In the genomic region with DNA sequence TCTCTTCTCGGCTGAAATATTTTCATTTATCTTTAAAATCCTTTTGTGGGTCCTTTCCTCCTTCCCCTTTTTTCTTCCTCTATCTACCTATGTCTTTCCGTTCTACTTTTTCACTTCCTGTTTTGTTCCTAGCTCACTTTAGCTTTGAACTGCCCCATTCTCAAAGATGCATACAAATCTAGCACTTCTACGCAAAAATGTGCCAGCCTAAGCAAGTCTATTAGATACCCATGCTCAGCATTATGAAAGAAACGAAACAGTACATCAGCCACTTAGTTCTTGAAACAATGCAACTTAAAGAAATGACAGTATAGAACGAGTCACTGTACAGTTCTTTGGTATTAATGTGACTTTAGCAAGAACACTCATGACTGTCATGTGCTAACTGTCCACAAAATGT, we compare ENCODE assay signal across 10 cellular contexts. TPM values are rescaled to one million over a fixed set of nuclear protein-coding genes. Genes with fewer than 3 reads are reported as not detected.
DNase-seq lines count a peak whose midpoint lies in the region; ATAC-seq and TF ChIP-seq lines count a peak whose summit lies in the region.
"Had no signal": no experiment of that assay in that cellular context is flagged by ENCODE, and none has a peak within 500 bp of the region (broad histone marks: within the 10 kb centered on the region; RNA-seq: fewer than 3 reads in every experiment).

No MANE protein-coding gene starts in this region.

- DNase-seq in Karpas-422 (peak; percentile 85), naive B cell (peak; percentile 80), NCI-H1048 (lab: John Stamatoyannopoulos, UW) (no peak), psoas muscle (no peak)
- DNase-seq in effector memory CD4-positive, alpha-beta T cell: no peak
- no peak for DNase-seq in activated CD4-positive, alpha-beta T cell treated with anti-CD3 and anti-CD28 coated beads, Interleukin-2, amount 10 ng/mL, durations not matched to agents 7 days and 5 days
- DNase-seq: naive thymus-derived CD8-positive, alpha-beta T cell had no signal

- no peaks in the 10 kb centered on the region for H3K9me2 ChIP-seq in Karpas-422 (replicated peaks; ENCODE audit: insufficient read depth, low read length)

- H3K27ac ChIP-seq in Karpas-422 (ENCODE audit: low read length) (peak overlapping the region; percentile 87), psoas muscle (no peak overlapping the region)
- no peak overlapping the region for H3K27ac ChIP-seq in effector memory CD4-positive, alpha-beta T cell (ENCODE audit: insufficient read depth, low read length, poor library complexity, severe bottlenecking)

- H4K20me1 ChIP-seq in Karpas-422 (ENCODE audit: insufficient read depth, low read depth, low read length): no peaks in the 10 kb centered on the region

- TF ChIP-seq CTCF in psoas muscle (IDR thresholded peaks at IDR 0.05): no peak

- peak overlapping the region; percentile 78 for H2AFZ ChIP-seq in Karpas-422 (ENCODE audit: low read length)

- no peak overlapping the region for H3K9ac ChIP-seq in Karpas-422 (ENCODE audit: low read length)

- H3K27ac Mint-ChIP-seq in naive B cell: peak overlapping the region in 5 of 6 donors; percentile 0 to 51 (median 12)
- no peak overlapping the region for H3K27ac Mint-ChIP-seq in activated CD4-positive, alpha-beta T cell treated with anti-CD3 and anti-CD28 coated beads, Interleukin-2, amount 10 ng/mL, durations not matched to agents 7 days and 5 days
- H3K27ac Mint-ChIP-seq: activated T-helper 1 cell treated with anti-CD3 and anti-CD28 coated beads, Interleukin-12 subunit alpha, Interleukin-12 subunit beta, Interleukin-2, Interleukin-4 antibody, amounts not matched to agents 30 ng/mL and 10 ng/mL and 1 ng/mL, durations not matched to agents 14 hours and 24 hours and 36 hours had no signal

- no peaks in the 10 kb centered on the region for H3K27me3 Mint-ChIP-seq in naive B cell
- H3K27me3 Mint-ChIP-seq in activated CD4-positive, alpha-beta T cell treated with anti-CD3 and anti-CD28 coated beads, Interleukin-2, amount 10 ng/mL, durations not matched to agents 7 days and 5 days: no peaks in the 10 kb centered on the region

- H3K79me2 ChIP-seq in Karpas-422 (ENCODE audit: low read length): no peaks in the 10 kb centered on the region

- peak overlapping the region; percentile 7 to 53 (median 32) for H3K4me3 Mint-ChIP-seq in naive B cell
- no peak overlapping the region for H3K4me3 Mint-ChIP-seq in activated CD4-positive, alpha-beta T cell treated with anti-CD3 and anti-CD28 coated beads, Interleukin-2, amount 10 ng/mL, durations not matched to agents 7 days and 5 days
- H3K4me3 Mint-ChIP-seq: activated T-helper 1 cell treated with anti-CD3 and anti-CD28 coated beads, Interleukin-12 subunit alpha, Interleukin-12 subunit beta, Interleukin-2, Interleukin-4 antibody, amounts not matched to agents 30 ng/mL and 10 ng/mL and 1 ng/mL, durations not matched to agents 14 hours and 24 hours and 36 hours had no signal

- intact Hi-C loops in psoas muscle (cut with DNase I): no loop called here

- H3K27me3 ChIP-seq in Karpas-422 (ENCODE audit: low read length) (no peaks in the 10 kb centered on the region), psoas muscle (ENCODE audit: insufficient read depth in 3 of 3, low read length in 2 of 3) (peaks cover 0 to 2% (median 0%) of the 10 kb centered on the region in 3 donors)
- H3K27me3 ChIP-seq in effector memory CD4-positive, alpha-beta T cell (replicated peaks; ENCODE audit: control insufficient read depth, insufficient read depth, low read length, poor library complexity, severe bottlenecking): no peaks in the 10 kb centered on the region

- POLR2A ChIA-PET in activated CD4-positive, alpha-beta T cell treated with anti-CD3 and anti-CD28 coated beads, Interleukin-2, amount 10 ng/mL, durations not matched to agents 7 days and 5 days (lab: Charles Lee): no interaction called here

- peaks cover 25% of the 10 kb centered on the region for H3K4me1 ChIP-seq in Karpas-422 (ENCODE audit: low read length)
- H3K4me1 ChIP-seq in effector memory CD4-positive, alpha-beta T cell (ENCODE audit: control insufficient read depth, insufficient read depth, low read length, poor library complexity, severe bottlenecking): no peaks in the 10 kb centered on the region
- H3K4me1 ChIP-seq in psoas muscle: no peaks in the 10 kb centered on the region

- 0 out of 2 replicates have a peak overlapping the region, but pooled peaks have one; percentile 5 for H3K4me3 ChIP-seq in Karpas-422 (ENCODE audit: low read length)
- H3K4me3 ChIP-seq in effector memory CD4-positive, alpha-beta T cell (ENCODE audit: insufficient read depth, low read depth, low read length, poor library complexity, severe bottlenecking): no peak overlapping the region
- H3K4me3 ChIP-seq in psoas muscle: no peak overlapping the region

- H3K9me3 Mint-ChIP-seq in naive B cell: no peaks in the 10 kb centered on the region
- peaks cover 2% of the 10 kb centered on the region for H3K9me3 Mint-ChIP-seq in activated CD4-positive, alpha-beta T cell treated with anti-CD3 and anti-CD28 coated beads, Interleukin-2, amount 10 ng/mL, durations not matched to agents 7 days and 5 days
- H3K9me3 Mint-ChIP-seq: activated T-helper 1 cell treated with anti-CD3 and anti-CD28 coated beads, Interleukin-12 subunit alpha, Interleukin-12 subunit beta, Interleukin-2, Interleukin-4 antibody, amounts not matched to agents 30 ng/mL and 10 ng/mL and 1 ng/mL, durations not matched to agents 14 hours and 24 hours and 36 hours had no signal

- H3K36me3 Mint-ChIP-seq in naive B cell: no peaks in the 10 kb centered on the region
- H3K36me3 Mint-ChIP-seq in activated CD4-positive, alpha-beta T cell treated with anti-CD3 and anti-CD28 coated beads, Interleukin-2, amount 10 ng/mL, durations not matched to agents 7 days and 5 days (ENCODE audit: low read depth): no peaks in the 10 kb centered on the region
- H3K36me3 Mint-ChIP-seq: naive thymus-derived CD8-positive, alpha-beta T cell had no signal

- CTCF ChIA-PET in activated CD4-positive, alpha-beta T cell treated with anti-CD3 and anti-CD28 coated beads, Interleukin-2, amount 10 ng/mL, durations not matched to agents 7 days and 5 days (lab: Charles Lee): no interaction called here

- peak overlapping the region; percentile 31 for H3K4me2 ChIP-seq in Karpas-422 (ENCODE audit: low read depth, low read length, poor library complexity, severe bottlenecking)

- peak; percentile 64 for ATAC-seq in GM18868 (IDR thresholded peaks at IDR 0.05; ENCODE audit: unreplicated experiment)
- peak; percentile 61 for ATAC-seq in HG02642 (IDR thresholded peaks at IDR 0.05; ENCODE audit: poor library complexity, unreplicated experiment)
- peak; percentile 86 to 89 for ATAC-seq in naive B cell (ENCODE audit: low read depth in 2 of 2)
- no peak for ATAC-seq in psoas muscle

- WGBS in psoas muscle, 3 donors: 86 to 88% (median 88%) methylated on average over 5 of the region's 5 CpGs

- peaks cover 34 to 53% (median 42%) of the 10 kb centered on the region in 3 donors for H3K4me1 Mint-ChIP-seq in naive B cell
- H3K4me1 Mint-ChIP-seq in activated CD4-positive, alpha-beta T cell treated with anti-CD3 and anti-CD28 coated beads, Interleukin-2, amount 10 ng/mL, durations not matched to agents 7 days and 5 days: peaks cover 3% of the 10 kb centered on the region

- H3K36me3 ChIP-seq in Karpas-422 (ENCODE audit: insufficient read depth, low read length) (no peaks in the 10 kb centered on the region), psoas muscle (ENCODE audit: insufficient read depth in 1 of 2, low read depth in 1 of 2) (no peaks in the 10 kb centered on the region)
- H3K36me3 ChIP-seq in effector memory CD4-positive, alpha-beta T cell (ENCODE audit: control insufficient read depth, insufficient read depth, low read length): no peaks in the 10 kb centered on the region

- H3K9me3 ChIP-seq in Karpas-422 (ENCODE audit: low read length) (no peaks in the 10 kb centered on the region), psoas muscle (peaks cover 2% of the 10 kb centered on the region)
- no peaks in the 10 kb centered on the region for H3K9me3 ChIP-seq in effector memory CD4-positive, alpha-beta T cell (ENCODE audit: control insufficient read depth, low read length)

RNA-seq across cellular contexts. Expression of gene MARCKS, which starts 47.3 kb away (rescaled TPM):
- total RNA-seq in Karpas-422 (2014; rRNA removed; shearing (Covaris generic); ENCODE audit: low replicate concordance): 2.2 and 2.8 TPM in 2 replicates
- polyA plus RNA-seq in naive B cell (ENCODE audit: low read depth in 6 of 6) (10 to 100 TPM in 1 of 6 donors, 1 to 10 TPM in 5; 4.8 to 11.9 (median 7.5) TPM), psoas muscle (1 to 10 TPM; 3.1 to 6.3 (median 3.6) TPM)
- total RNA-seq in activated CD4-positive, alpha-beta T cell treated with anti-CD3 and anti-CD28 coated beads, Interleukin-2, amount 10 ng/mL, durations not matched to agents 7 days and 5 days: under 1 TPM in 1 of 2 experiments, not detected in 1; 0.04 TPM
- 10 to 100 TPM in 2 of 4 donors, 1 to 10 TPM in 2; 6.7 to 56.3 (median 12.5) TPM for total RNA-seq in psoas muscle
- polyA plus RNA-seq: naive thymus-derived CD8-positive, alpha-beta T cell had no signal

Comparison
In these comparisons a context has a peak if more than half of its experiments do, and no peak if none do; other contexts are left out.
1. ATAC-seq: peak in GM18868 (single experiment), HG02642 (single experiment) and naive B cell (2 of 2); none in psoas muscle (0 of 4).
2. DNase-seq: peak in Karpas-422 (single experiment) and naive B cell (single experiment); none in NCI-H1048 (single experiment), effector memory CD4-positive, alpha-beta T cell (0 of 3), activated CD4-positive, alpha-beta T cell treated with anti-CD3 and anti-CD28 coated beads, Interleukin-2, amount 10 ng/mL, durations not matched to agents 7 days and 5 days (single experiment) and psoas muscle (0 of 2).